ENCODE assay signal across 6 cellular contexts in genomic region chr11:69221636-69222035, GRCh38.
DNase-seq lines count a peak whose midpoint lies in the region; ATAC-seq and TF ChIP-seq lines count a peak whose summit lies in the region.
"Not testable (repeated sequence)": the region's sequence is repeated elsewhere in the genome, so short reads cannot be mapped to it uniquely, and the experiment has no call there.

No MANE protein-coding gene starts in this region.

- not testable (repeated sequence) for H3K27ac ChIP-seq in stomach

- H3K4me1 ChIP-seq in stomach, result peaks cover 0 to 10% (median 4%) of the 10 kb centered on the region in 4 donors

- WGBS in stomach, 5 donors, result 88 to 93% (median 90%) methylated on average over 8 of the region's 8 CpGs

- not testable (repeated sequence) for TF ChIP-seq CTCF in stomach (IDR thresholded peaks at IDR 0.05)

- TF ChIP-seq EP300 in stomach (IDR thresholded peaks at IDR 0.05), result not testable (repeated sequence)

- H3K4me3 ChIP-seq in stomach, result not testable (repeated sequence)

- H3K27me3 ChIP-seq in stomach, result peaks cover 0 to 11% (median 0%) of the 10 kb centered on the region in 3 donors

- DNase-seq in activated CD8-positive, alpha-beta memory T cell treated with anti-CD3 and anti-CD28 coated beads for 24 hours, result peak; percentile 26
- DNase-seq in cardiac septum (ENCODE audit: low spot score) (peak; percentile 24), mesenteric fat pad (ENCODE audit: low spot score) (peak; percentile 18), sciatic nerve (ENCODE audit: low spot score) (peak; percentile 8), stomach (peak; percentile 17), ureter (ENCODE audit: low spot score) (peak; percentile 19)

- ATAC-seq in sciatic nerve, result not testable (repeated sequence)

- not testable (repeated sequence) for H3K36me3 ChIP-seq in stomach

- not testable (repeated sequence) for TF ChIP-seq POLR2A in stomach (IDR thresholded peaks at IDR 0.05)

- not testable (repeated sequence) for H3K9me3 ChIP-seq in stomach

- intact Hi-C loops in cardiac septum (cut with DNase I); sciatic nerve (cut with DNase I); stomach (cut with DNase I; ENCODE audit: low total_unique reads): not testable (repeated sequence)
